In the genomic region with DNA sequence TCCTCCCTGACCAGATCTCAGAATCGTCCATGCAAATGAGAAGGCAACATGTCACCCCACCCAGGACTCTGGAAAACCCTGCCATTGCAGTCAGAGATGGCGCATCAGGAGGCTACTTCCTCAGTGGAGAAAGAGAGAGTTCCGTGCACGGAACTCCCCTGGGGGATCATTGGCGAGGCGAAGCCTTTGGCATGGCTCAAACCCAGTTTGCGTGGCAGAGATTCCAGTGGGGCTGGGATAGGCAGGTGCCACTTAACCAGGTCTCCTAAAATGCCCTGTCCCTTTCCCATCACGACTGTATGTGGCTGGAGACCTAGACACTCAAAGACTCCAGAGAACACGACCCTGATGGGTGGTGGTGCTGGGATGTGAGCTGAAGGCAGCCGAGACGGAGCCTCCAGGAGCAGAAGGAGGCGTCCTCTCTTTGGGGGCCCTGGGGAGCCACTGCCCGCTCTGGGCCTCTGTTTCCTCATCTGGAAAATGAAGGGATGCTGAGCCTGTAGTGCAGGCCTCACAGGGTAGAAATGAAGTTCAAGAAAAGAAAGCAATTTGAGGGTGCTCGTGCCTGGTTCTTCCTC, we compare ENCODE assay signal across 9 cellular contexts. TPM values are rescaled to one million over a fixed set of nuclear protein-coding genes. Genes with fewer than 3 reads are reported as not detected.
DNase-seq lines count a peak whose midpoint lies in the region; ATAC-seq and TF ChIP-seq lines count a peak whose summit lies in the region.
"Had no signal": no experiment of that assay in that cellular context is flagged by ENCODE, and none has a peak within 500 bp of the region (broad histone marks: within the 10 kb centered on the region; RNA-seq: fewer than 3 reads in every experiment).

No MANE protein-coding gene starts in this region.

- peaks cover 42% of the 10 kb centered on the region for H3K4me1 ChIP-seq in CD8-positive, alpha-beta memory T cell (ENCODE audit: insufficient read depth, low read length)

- peak overlapping the region; percentile 96 to 100 (median 100) for H3K27ac Mint-ChIP-seq in CD8-positive, alpha-beta memory T cell
- H3K27ac Mint-ChIP-seq in activated naive CD8-positive, alpha-beta T cell treated with anti-CD3 and anti-CD28 coated beads for 36 hours = peak overlapping the region; percentile 100
- peak overlapping the region; percentile 98 to 100 for H3K27ac Mint-ChIP-seq in natural killer cell treated with Interleukin-12 subunit alpha and Interleukin-12 subunit beta and Interleukin-15 and Interleukin-18, amount 100 ng/mL, for 72 hours

- peak overlapping the region; percentile 86 to 99 (median 96) for H3K4me3 Mint-ChIP-seq in CD8-positive, alpha-beta memory T cell
- H3K4me3 Mint-ChIP-seq in activated naive CD8-positive, alpha-beta T cell treated with anti-CD3 and anti-CD28 coated beads for 36 hours = peak overlapping the region; percentile 96
- H3K4me3 Mint-ChIP-seq in natural killer cell treated with Interleukin-12 subunit alpha and Interleukin-12 subunit beta and Interleukin-15 and Interleukin-18, amount 100 ng/mL, for 72 hours = peak overlapping the region; percentile 93

- H3K36me3 Mint-ChIP-seq in CD8-positive, alpha-beta memory T cell = peaks cover 4 to 65% (median 14%) of the 10 kb centered on the region in 3 donors
- H3K36me3 Mint-ChIP-seq in activated naive CD8-positive, alpha-beta T cell treated with anti-CD3 and anti-CD28 coated beads for 36 hours = peaks cover 41% of the 10 kb centered on the region
- H3K36me3 Mint-ChIP-seq in natural killer cell treated with Interleukin-12 subunit alpha and Interleukin-12 subunit beta and Interleukin-15 and Interleukin-18, amount 100 ng/mL, for 72 hours = peaks cover 13% of the 10 kb centered on the region

- H3K36me3 ChIP-seq in CD8-positive, alpha-beta memory T cell (ENCODE audit: insufficient read depth, low read length) = peaks cover 38% of the 10 kb centered on the region
- H3K36me3 ChIP-seq in H7 (replicated peaks; ENCODE audit: control insufficient read depth, insufficient read depth, low read length) = peaks cover 6% of the 10 kb centered on the region

- DNase-seq in CD8-positive, alpha-beta memory T cell = no peak
- peak; percentile 27 for DNase-seq in H7
- DNase-seq in activated naive CD8-positive, alpha-beta T cell treated with anti-CD3 and anti-CD28 coated beads for 36 hours = no peak
- no peak for DNase-seq in natural killer cell treated with Interleukin-12 subunit alpha and Interleukin-12 subunit beta and Interleukin-15 and Interleukin-18, amount 100 ng/mL, for 72 hours (ENCODE audit: low spot score)
- DNase-seq in cortex of kidney (lab: John Stamatoyannopoulos, UW) = no peak
- no peak for DNase-seq in activated CD4-positive, CD25-positive, alpha-beta regulatory T cell (lab: John Stamatoyannopoulos, UW)
- DNase-seq in erythroblast (lab: John Stamatoyannopoulos, UW) = no peak
- DNase-seq: PC-3 had no signal

- no peaks in the 10 kb centered on the region for H3K27me3 ChIP-seq in CD8-positive, alpha-beta memory T cell (ENCODE audit: insufficient read depth, low read length, poor library complexity, severe bottlenecking)
- H3K27me3 ChIP-seq in H7 (ENCODE audit: control insufficient read depth, insufficient read depth, low read length) = no peaks in the 10 kb centered on the region

- POLR2A ChIA-PET in CD8-positive, alpha-beta memory T cell (lab: Charles Lee) = interaction anchor here (1.2 to 2.3 kb wide), 2 partner anchors 21 to 198 kb away, joined by 6 to 13 read pairs; a partner anchor contains a TSS

- peak overlapping the region; percentile 43 for H3K4me3 ChIP-seq in CD8-positive, alpha-beta memory T cell (ENCODE audit: low read length)
- no peak overlapping the region for H3K4me3 ChIP-seq in H7 (ENCODE audit: insufficient read depth, low read depth, low read length)

- TF ChIP-seq POLR2A in erythroblast (IDR thresholded peaks at IDR 0.05; ENCODE audit: low read length) = no peak

- no peaks in the 10 kb centered on the region for H3K9me3 ChIP-seq in CD8-positive, alpha-beta memory T cell (ENCODE audit: low read length)

- H3K27ac ChIP-seq in CD8-positive, alpha-beta memory T cell (ENCODE audit: low read depth, low read length) = peak overlapping the region; percentile 74

- peaks cover 44 to 63% (median 57%) of the 10 kb centered on the region in 3 donors for H3K4me1 Mint-ChIP-seq in CD8-positive, alpha-beta memory T cell
- peaks cover 29% of the 10 kb centered on the region for H3K4me1 Mint-ChIP-seq in activated naive CD8-positive, alpha-beta T cell treated with anti-CD3 and anti-CD28 coated beads for 36 hours
- H3K4me1 Mint-ChIP-seq in natural killer cell treated with Interleukin-12 subunit alpha and Interleukin-12 subunit beta and Interleukin-15 and Interleukin-18, amount 100 ng/mL, for 72 hours (ENCODE audit: low read depth in 2 of 2) = peaks cover 20 to 36% of the 10 kb centered on the region in 2 donors

- no peaks in the 10 kb centered on the region for H3K27me3 Mint-ChIP-seq in CD8-positive, alpha-beta memory T cell
- H3K27me3 Mint-ChIP-seq in activated naive CD8-positive, alpha-beta T cell treated with anti-CD3 and anti-CD28 coated beads for 36 hours = no peaks in the 10 kb centered on the region
- H3K27me3 Mint-ChIP-seq in natural killer cell treated with Interleukin-12 subunit alpha and Interleukin-12 subunit beta and Interleukin-15 and Interleukin-18, amount 100 ng/mL, for 72 hours = no peaks in the 10 kb centered on the region

- CTCF ChIA-PET in CD8-positive, alpha-beta memory T cell (lab: Charles Lee) = interaction anchor here (0.8 to 1.3 kb wide), 5 partner anchors 10 to 73 kb away, joined by 3 read pairs; no protein-coding TSS in a partner anchor

- no peak for ATAC-seq in natural killer cell treated with Interleukin-12 subunit alpha and Interleukin-12 subunit beta and Interleukin-15 and Interleukin-18, amount 100 ng/mL, for 72 hours
- ATAC-seq: PC-3 had no signal

- H3K9me3 Mint-ChIP-seq in CD8-positive, alpha-beta memory T cell = no peaks in the 10 kb centered on the region
- peaks cover 4% of the 10 kb centered on the region for H3K9me3 Mint-ChIP-seq in activated naive CD8-positive, alpha-beta T cell treated with anti-CD3 and anti-CD28 coated beads for 36 hours
- H3K9me3 Mint-ChIP-seq in natural killer cell treated with Interleukin-12 subunit alpha and Interleukin-12 subunit beta and Interleukin-15 and Interleukin-18, amount 100 ng/mL, for 72 hours = no peaks in the 10 kb centered on the region

RNA-seq across cellular contexts. Expression of a gene that starts 5.0 kb away (rescaled TPM):
- 1 to 10 TPM; 3.2 to 4.8 TPM for total RNA-seq in CD8-positive, alpha-beta memory T cell
- 58.4 TPM for polyA plus RNA-seq in CD8-positive, alpha-beta memory T cell
- total RNA-seq in H7 (2014; rRNA removed; shearing (Covaris generic)) = not detected in 2 replicates
- 10 to 100 TPM; 17.1 to 17.4 TPM for total RNA-seq in activated naive CD8-positive, alpha-beta T cell treated with anti-CD3 and anti-CD28 coated beads for 36 hours
- total RNA-seq in natural killer cell treated with Interleukin-12 subunit alpha and Interleukin-12 subunit beta and Interleukin-15 and Interleukin-18, amount 100 ng/mL, for 72 hours = 10 to 100 TPM in 1 of 2 donors, 1 to 10 TPM in 1; 6.5 to 10.2 TPM
- total RNA-seq: fibroblast of villous mesenchyme, PC-3 had no signal

RNA-seq across cellular contexts. Expression of a gene that starts 55.1 kb away (rescaled TPM):
- 1 to 10 TPM; 3.4 to 3.7 TPM for total RNA-seq in CD8-positive, alpha-beta memory T cell
- polyA plus RNA-seq in CD8-positive, alpha-beta memory T cell = 0.35 TPM
- 1.7 and 2.3 TPM in 2 replicates for total RNA-seq in H7 (2014; rRNA removed; shearing (Covaris generic))
- total RNA-seq in activated naive CD8-positive, alpha-beta T cell treated with anti-CD3 and anti-CD28 coated beads for 36 hours = 1 to 10 TPM; 1.9 to 2.4 TPM
- total RNA-seq in natural killer cell treated with Interleukin-12 subunit alpha and Interleukin-12 subunit beta and Interleukin-15 and Interleukin-18, amount 100 ng/mL, for 72 hours = 1 to 10 TPM; 5.9 to 8.8 TPM

RNA-seq across cellular contexts. Expression of a gene that starts 58.4 kb away (rescaled TPM):
- total RNA-seq in CD8-positive, alpha-beta memory T cell = not detected
- polyA plus RNA-seq in CD8-positive, alpha-beta memory T cell = not detected
- not detected in 2 replicates for total RNA-seq in H7 (2014; rRNA removed; shearing (Covaris generic))
- under 1 TPM in 1 of 2 experiments, not detected in 1; 0.48 TPM for total RNA-seq in activated naive CD8-positive, alpha-beta T cell treated with anti-CD3 and anti-CD28 coated beads for 36 hours
- total RNA-seq in natural killer cell treated with Interleukin-12 subunit alpha and Interleukin-12 subunit beta and Interleukin-15 and Interleukin-18, amount 100 ng/mL, for 72 hours = under 1 TPM in 1 of 2 donors, not detected in 1; 0.52 TPM
- total RNA-seq: fibroblast of villous mesenchyme had no signal
